Comparison of ENCODE assay signal across 9 cellular contexts in the genomic region with DNA sequence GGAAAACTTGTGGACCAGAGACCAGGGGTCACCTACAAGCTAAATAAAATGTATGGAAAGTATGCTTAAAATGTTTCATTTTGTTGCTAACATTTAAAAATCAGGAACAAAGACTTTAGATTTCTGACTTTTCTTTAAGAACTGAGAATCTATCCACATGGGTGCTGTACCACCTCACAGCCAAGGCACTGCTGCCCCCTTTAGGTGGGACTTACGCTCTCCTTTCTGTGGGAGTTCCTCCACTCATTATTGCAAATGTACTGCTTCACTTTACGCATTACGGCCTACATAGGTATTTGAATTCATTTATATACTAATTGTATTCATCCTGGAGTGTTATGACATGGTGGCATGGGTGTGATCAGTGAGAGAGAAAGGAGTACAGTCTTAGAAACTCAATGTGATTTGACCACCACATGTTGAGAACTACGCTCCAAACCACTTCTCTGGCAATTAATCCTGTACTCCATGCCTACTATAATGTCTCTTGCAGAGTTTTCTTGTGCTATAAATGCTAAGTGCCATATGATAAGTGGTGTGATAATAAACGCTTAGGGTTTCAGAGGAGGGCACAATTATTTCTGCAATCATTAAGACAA. TPM values are rescaled to one million over a fixed set of nuclear protein-coding genes. Genes with fewer than 3 reads are reported as not detected.
DNase-seq lines count a peak whose midpoint lies in the region; ATAC-seq and TF ChIP-seq lines count a peak whose summit lies in the region.
"Had no signal": no experiment of that assay in that cellular context is flagged by ENCODE, and none has a peak within 500 bp of the region (broad histone marks: within the 10 kb centered on the region; RNA-seq: fewer than 3 reads in every experiment).

No MANE protein-coding gene starts in this region.

- CTCF ChIA-PET in HCT116 (lab: Charles Lee), result interaction anchor here (1.0 to 1.4 kb wide), 2 partner anchors 1704 to 1706 kb away, joined by 3 to 4 read pairs; no protein-coding TSS in a partner anchor

- H3K27ac ChIP-seq in HCT116 (ENCODE audit: low read depth, low read length), result no peak overlapping the region
- H3K27ac ChIP-seq: BLaER1 had no signal

- ATAC-seq in HCT116, result peak; percentile 88
- no peak for ATAC-seq in left ventricle myocardium superior

- TF ChIP-seq POLR2A in HCT116 (IDR thresholded peaks at IDR 0.05; ENCODE audit: borderline replicate concordance, extremely low read depth, insufficient read depth, insufficient read length), result no peak

- no TSS peak for BruUV-seq in HCT116 (replicated peaks; lab: Mats Ljungman, UMichigan)

- no peaks in the 10 kb centered on the region for H3K4me1 ChIP-seq in HCT116 (ENCODE audit: control insufficient read depth in 1 of 2, insufficient read depth in 2 of 2, low read length in 2 of 2)
- H3K4me1 ChIP-seq: BLaER1 had no signal

- H3K36me3 ChIP-seq in HCT116 (ENCODE audit: control insufficient read depth in 1 of 2, insufficient read depth in 2 of 2, low read length in 2 of 2), result no peaks in the 10 kb centered on the region
- H3K36me3 ChIP-seq: BLaER1 had no signal

- TF ChIP-seq RAD21 in HCT116 (IDR thresholded peaks at IDR 0.05; ENCODE audit: low read depth), result peak; percentile 74

- intact Hi-C loops in HCT116 (cut with micrococcal nuclease) (loop anchor here (2.0 kb wide), 1 partner anchor 1705 kb away; no protein-coding TSS in a partner anchor), left ventricle myocardium superior (cut with micrococcal nuclease) (no loop called here)

- RAD21 ChIA-PET in HCT116 (lab: Charles Lee; ENCODE audit: low non-redundant PET in 1 of 2, low total read pairs in 2 of 2, uncharacterized antibody in 2 of 2, unreplicated experiment in 2 of 2), result no interaction called here

- no peaks in the 10 kb centered on the region for H3K79me2 ChIP-seq in HCT116 (ENCODE audit: insufficient read depth, low read length)

- no peaks in the 10 kb centered on the region for H3K27me3 ChIP-seq in HCT116 (ENCODE audit: insufficient read depth, low read length)
- H3K27me3 ChIP-seq: BLaER1 had no signal

- POLR2A ChIA-PET in HCT116 (lab: Charles Lee), result no interaction called here

- TF ChIP-seq CTCF in HCT116 (IDR thresholded peaks at IDR 0.05 in 2 of 3, conservative IDR thresholded peaks at IDR 0.05 in 1 of 3; ENCODE audit: borderline replicate concordance in 1 of 3, insufficient read depth in 1 of 3, low read depth in 2 of 3, low read length in 2 of 3), result peak; percentile 37 to 85 (median 81); a peak in 5 of 6 replicates

- no peak overlapping the region for H2AFZ ChIP-seq in HCT116 (ENCODE audit: low read depth, low read length, poor library complexity, severe bottlenecking)

- no peaks in the 10 kb centered on the region for H3K9me3 ChIP-seq in HCT116 (ENCODE audit: control insufficient read depth in 1 of 2, insufficient read depth in 1 of 2, low read depth in 1 of 2, low read length in 2 of 2)
- H3K9me3 ChIP-seq: BLaER1 had no signal

- no peaks in the 10 kb centered on the region for H3K9me2 ChIP-seq in HCT116 (ENCODE audit: insufficient read depth)

- DNase-seq in DMS 273 (lab: John Stamatoyannopoulos, UW; ENCODE audit: unreplicated experiment) (peak; percentile 71), DMS 273 treated with DMSO at 0.1 percent for 48 hours (lab: John Stamatoyannopoulos, UW) (no peak), HCT116 (ENCODE audit: low read depth, low spot score) (peak; percentile 31), NCI-H748 (lab: John Stamatoyannopoulos, UW; ENCODE audit: unreplicated experiment) (peak; percentile 60), left ventricle myocardium superior (peak; percentile 46), NCI-H2029 treated with DMSO at 0.1 percent for 48 hours (lab: John Stamatoyannopoulos, UW) (no peak)
- peak; percentile 46 to 55 for DNase-seq in activated T-cell treated with anti-CD3 and anti-CD28 coated beads, Interleukin-2, amount 50 U/mL, for 48 hours
- peak; percentile 17 to 25 (median 23) for DNase-seq in stimulated activated CD4-positive, alpha-beta T cell treated with anti-CD3 and anti-CD28 coated beads, Interleukin-12 subunit alpha, Interleukin-12 subunit beta, amount 100 ng/mL, for 48 hours (ENCODE audit: low read depth in 2 of 3, low spot score in 1 of 3)

- no peak overlapping the region for H3K4me3 ChIP-seq in HCT116 (replicated peaks in 1 of 2; ENCODE audit: low read depth in 1 of 2, low read length in 2 of 2)
- H3K4me3 ChIP-seq: BLaER1 had no signal

- H3K9ac ChIP-seq in HCT116 (ENCODE audit: low read length), result no peak overlapping the region
- H3K9ac ChIP-seq: BLaER1 had no signal

- H4K20me1 ChIP-seq in HCT116 (ENCODE audit: insufficient read depth), result no peaks in the 10 kb centered on the region
- H4K20me1 ChIP-seq: BLaER1 had no signal

- H3K4me2 ChIP-seq in HCT116 (ENCODE audit: low read length), result no peak overlapping the region
- H3K4me2 ChIP-seq: BLaER1 had no signal

TF ChIP-seq in HCT116, 20 proteins besides CTCF, POLR2A, EP300 and RAD21:
- TF ChIP-seq CBX3 (IDR thresholded peaks at IDR 0.05; ENCODE audit: low read depth), result no peak
- TF ChIP-seq ELF1 (IDR thresholded peaks at IDR 0.05; ENCODE audit: borderline replicate concordance, low read depth), result no peak

RNA-seq across cellular contexts. Expression of a gene that starts 24.7 kb away (rescaled TPM):
- total RNA-seq in HCT116 (2021; ENCODE audit: unreplicated experiment) (42.8 TPM), left ventricle myocardium superior (26.9 TPM)
- 11.6 and 24.5 TPM in 2 replicates for polyA plus RNA-seq in HCT116 (2012)

RNA-seq across cellular contexts. Expression of a gene that starts 40.4 kb away (rescaled TPM):
- total RNA-seq in HCT116 (2021; ENCODE audit: unreplicated experiment), result 5.7 TPM
- 1.5 and 1.9 TPM in 2 replicates for polyA plus RNA-seq in HCT116 (2012)
- total RNA-seq in left ventricle myocardium superior, result 4.1 TPM

RNA-seq across cellular contexts. Expression of a gene that starts 40.4 kb away (rescaled TPM):
- total RNA-seq in HCT116 (2021; ENCODE audit: unreplicated experiment), result 44.8 TPM
- 14.1 and 20.3 TPM in 2 replicates for polyA plus RNA-seq in HCT116 (2012)
- 1.5 TPM for total RNA-seq in left ventricle myocardium superior

Comparison
In these comparisons a context has a peak if more than half of its experiments do, and no peak if none do; other contexts are left out.
1. DNase-seq: peak in DMS 273 (single experiment), HCT116 (single experiment), NCI-H748 (single experiment), activated T-cell treated with anti-CD3 and anti-CD28 coated beads, Interleukin-2, amount 50 U/mL, for 48 hours (2 of 2), left ventricle myocardium superior (single experiment) and stimulated activated CD4-positive, alpha-beta T cell treated with anti-CD3 and anti-CD28 coated beads, Interleukin-12 subunit alpha, Interleukin-12 subunit beta, amount 100 ng/mL, for 48 hours (3 of 3); none in DMS 273 treated with DMSO at 0.1 percent for 48 hours (single experiment) and NCI-H2029 treated with DMSO at 0.1 percent for 48 hours (single experiment).
2. RNA of a gene that starts 40.4 kb away (total RNA-seq): 44.8 TPM in HCT116 (single experiment); 1.5 TPM in left ventricle myocardium superior (single experiment); every median in the first group is over 10 times any median in the second.